Comparison of ENCODE assay signal across 21 cellular contexts in genomic region chrX:31969714-31970113, GRCh38.
DNase-seq lines count a peak whose midpoint lies in the region; ATAC-seq and TF ChIP-seq lines count a peak whose summit lies in the region.
"Had no signal": no experiment of that assay in that cellular context is flagged by ENCODE, and none has a peak within 500 bp of the region (broad histone marks: within the 10 kb centered on the region; RNA-seq: fewer than 3 reads in every experiment).

No MANE protein-coding gene starts in this region.

- DNase-seq in Caki2 (ENCODE audit: low read depth) (peak; percentile 26), LHCN-M2 (ENCODE audit: low read depth) (peak; percentile 1), kidney glomerular epithelial cell (lab: John Stamatoyannopoulos, UW) (peak; percentile 9), RPMI8226 (no peak), SW480 (ENCODE audit: low spot score) (no peak), mesothelial cell of epicardium (ENCODE audit: low spot score in 2 of 2, unreplicated experiment in 2 of 2) (no peak)
- DNase-seq: AML-193; CD4-positive, alpha-beta memory T cell; COR-L47; DND-41; H7; NCI-H1048; NCI-H1417; NCI-H1694; NCI-H2029 treated with DMSO at 0.1 percent for 48 hours; NCI-H446 treated with DMSO at 0.1 percent for 48 hours; NCI-H526; SHP77 had no signal

- no peak for ATAC-seq in HG02884 (IDR thresholded peaks at IDR 0.05; ENCODE audit: unreplicated experiment)

- H3K27ac Mint-ChIP-seq in nephron (peak overlapping the region; percentile 38 to 83 (median 80)), mesothelial cell of epicardium (no peak overlapping the region)
- H3K27ac Mint-ChIP-seq: CD4-positive, alpha-beta memory T cell; IgD-negative memory B cell had no signal

- TF ChIP-seq CTCF in nephron (IDR thresholded peaks at IDR 0.05; ENCODE audit: unreplicated experiment in 3 of 3) = no peak
- no peak for TF ChIP-seq CTCF in mesothelial cell of epicardium (IDR thresholded peaks at IDR 0.05; ENCODE audit: unreplicated experiment)

- no peaks in the 10 kb centered on the region for H3K9me3 Mint-ChIP-seq in nephron
- peaks cover 36% of the 10 kb centered on the region for H3K9me3 Mint-ChIP-seq in mesothelial cell of epicardium

- in situ Hi-C loops in Caki2 (cut with HindIII; ENCODE audit: low pct_unique_long_range_greater_than_20kb, low sequenced_read_pairs) = no loop called here

- peaks cover 37% of the 10 kb centered on the region for H3K4me1 Mint-ChIP-seq in nephron
- H3K4me1 Mint-ChIP-seq in mesothelial cell of epicardium = peaks cover 1% of the 10 kb centered on the region
- H3K4me1 Mint-ChIP-seq: CD4-positive, alpha-beta memory T cell; IgD-negative memory B cell had no signal

- peak overlapping the region in 1 of 3 experiments; percentile 39 for H3K4me3 Mint-ChIP-seq in nephron
- H3K4me3 Mint-ChIP-seq in mesothelial cell of epicardium = no peak overlapping the region
- H3K4me3 Mint-ChIP-seq: CD4-positive, alpha-beta memory T cell; IgD-negative memory B cell had no signal

- H3K27me3 Mint-ChIP-seq in nephron (ENCODE audit: low read depth) (no peaks in the 10 kb centered on the region), mesothelial cell of epicardium (ENCODE audit: low read depth) (no peaks in the 10 kb centered on the region)
- H3K27me3 Mint-ChIP-seq: CD4-positive, alpha-beta memory T cell; IgD-negative memory B cell had no signal

- H3K36me3 Mint-ChIP-seq in nephron (ENCODE audit: low read depth) (no peaks in the 10 kb centered on the region), mesothelial cell of epicardium (peaks cover 2% of the 10 kb centered on the region)
- H3K36me3 Mint-ChIP-seq: CD4-positive, alpha-beta memory T cell; IgD-negative memory B cell had no signal

Comparison
In these comparisons a context has a peak if more than half of its experiments do, and no peak if none do; other contexts are left out.
1. DNase-seq: peak in Caki2 (single experiment), LHCN-M2 (single experiment) and kidney glomerular epithelial cell (single experiment); none in RPMI8226 (single experiment), SW480 (single experiment) and mesothelial cell of epicardium (0 of 2).